ENCODE assay signal across 1 cellular context in genomic region chr3:54358327-54358726, GRCh38.
TF ChIP-seq lines count a peak whose summit lies in the region.

No MANE protein-coding gene starts in this region.

TF ChIP-seq in H1, 55 proteins besides CTCF, POLR2A, EP300 and RAD21:
- peak; percentile 22; the same call in 1 of the 2 replicates for TF ChIP-seq CEBPB (IDR thresholded peaks at IDR 0.05; ENCODE audit: low read depth, low read length)
- TF ChIP-seq SIX5 (IDR thresholded peaks at IDR 0.05; ENCODE audit: low read depth, low read length): no peak
